Comparison of ENCODE assay signal across 13 cellular contexts in genomic region chr5:134549714-134550113, GRCh38. TPM values are rescaled to one million over a fixed set of nuclear protein-coding genes. Genes with fewer than 3 reads are reported as not detected.
DNase-seq lines count a peak whose midpoint lies in the region; ATAC-seq and TF ChIP-seq lines count a peak whose summit lies in the region.
"Had no signal": no experiment of that assay in that cellular context is flagged by ENCODE, and none has a peak within 500 bp of the region (broad histone marks: within the 10 kb centered on the region; RNA-seq: fewer than 3 reads in every experiment).

No MANE protein-coding gene starts in this region.

- peak overlapping the region; percentile 98 for H3K27ac Mint-ChIP-seq in T-helper 17 cell
- H3K27ac Mint-ChIP-seq: neural progenitor cell had no signal

- peaks cover 0 to 43% (median 36%) of the 10 kb centered on the region in 4 donors for H3K4me1 ChIP-seq in Peyer's patch

- TF ChIP-seq POLR2A in lower leg skin (IDR thresholded peaks at IDR 0.05) (no peak), Peyer's patch (IDR thresholded peaks at IDR 0.05) (no peak)

- H3K27me3 Mint-ChIP-seq in T-helper 17 cell, result no peaks in the 10 kb centered on the region

- no peak for ATAC-seq in T-helper 17 cell
- no peak for ATAC-seq in HG03520 (IDR thresholded peaks at IDR 0.05; ENCODE audit: unreplicated experiment)

- peaks cover 0 to 63% (median 0%) of the 10 kb centered on the region in 3 donors for H3K36me3 ChIP-seq in Peyer's patch
- H3K36me3 ChIP-seq: neural progenitor cell had no signal

- H3K4me3 ChIP-seq in fibroblast of the aortic adventitia (ENCODE audit: low read depth, low read length) (no peak overlapping the region), lower leg skin (ENCODE audit: low read depth, poor library complexity, severe bottlenecking) (no peak overlapping the region), Peyer's patch (no peak overlapping the region)
- H3K4me3 ChIP-seq: neural progenitor cell had no signal

- H3K9me3 ChIP-seq in T-helper 17 cell (ENCODE audit: control insufficient read depth, low read length, poor library complexity, severe bottlenecking) (no peaks in the 10 kb centered on the region), Peyer's patch (no peaks in the 10 kb centered on the region)

- H3K27ac ChIP-seq in Peyer's patch, result peak overlapping the region in 1 of 4 donors; percentile 68
- H3K27ac ChIP-seq: epithelial cell of prostate, neural progenitor cell had no signal

- H3K36me3 Mint-ChIP-seq in T-helper 17 cell (ENCODE audit: low read depth), result peaks cover 2% of the 10 kb centered on the region
- H3K36me3 Mint-ChIP-seq: neural progenitor cell had no signal

- peak; percentile 3 for TF ChIP-seq CTCF in fibroblast of the aortic adventitia (IDR thresholded peaks at IDR 0.05; ENCODE audit: insufficient read depth, low read length)
- no peak for TF ChIP-seq CTCF in lower leg skin (IDR thresholded peaks at IDR 0.05)
- no peak for TF ChIP-seq CTCF in Peyer's patch (IDR thresholded peaks at IDR 0.05)

- intact Hi-C loops in lower leg skin (cut with DNase I; ENCODE audit: low total_unique reads), result no loop called here

- DNase-seq in AG08396 (ENCODE audit: low spot score) (peak; percentile 36), ELR (ENCODE audit: low read depth) (peak; percentile 84), T-helper 17 cell (no peak), fibroblast of the aortic adventitia (ENCODE audit: low read depth) (peak; percentile 91), DMS53 treated with DMSO at 0.1 percent for 48 hours (lab: John Stamatoyannopoulos, UW; ENCODE audit: unreplicated experiment) (no peak), lower leg skin (ENCODE audit: low spot score in 2 of 2) (no peak), Peyer's patch (no peak)
- DNase-seq: activated CD4-positive, alpha-beta T cell treated with anti-CD3 and anti-CD28 coated beads, Interleukin-2, amount 50 U/mL, for 4 hours; aorta; small intestine had no signal

- 65 to 70% methylated on average over 3 of the region's 3 CpGs for WGBS in lower leg skin, 2 donors

- peaks cover 37% of the 10 kb centered on the region for H3K4me1 Mint-ChIP-seq in T-helper 17 cell

- no peak overlapping the region for H3K4me3 Mint-ChIP-seq in T-helper 17 cell
- H3K4me3 Mint-ChIP-seq: neural progenitor cell had no signal

- H3K27me3 ChIP-seq in Peyer's patch, result no peaks in the 10 kb centered on the region
- H3K27me3 ChIP-seq: neural progenitor cell had no signal

RNA-seq across cellular contexts. Expression of gene JADE2, which starts 24.2 kb away (rescaled TPM):
- total RNA-seq in T-helper 17 cell (100 to 1,000 TPM; 129 to 138 TPM), fibroblast of the aortic adventitia (ENCODE audit: low replicate concordance) (28.0 and 38.8 TPM in 2 replicates), lower leg skin (10 to 100 TPM; 35.5 to 68.1 (median 59.0) TPM), Peyer's patch (10 to 100 TPM; 51.5 to 77.6 (median 57.4) TPM)

Comparison
In these comparisons a context has a peak if more than half of its experiments do, and no peak if none do; other contexts are left out.
1. DNase-seq: peak in AG08396 (single experiment), ELR (single experiment) and fibroblast of the aortic adventitia (single experiment); none in T-helper 17 cell (0 of 3), DMS53 treated with DMSO at 0.1 percent for 48 hours (single experiment), lower leg skin (0 of 2) and Peyer's patch (0 of 3).